ENCODE assay signal across 18 cellular contexts in the genomic region with DNA sequence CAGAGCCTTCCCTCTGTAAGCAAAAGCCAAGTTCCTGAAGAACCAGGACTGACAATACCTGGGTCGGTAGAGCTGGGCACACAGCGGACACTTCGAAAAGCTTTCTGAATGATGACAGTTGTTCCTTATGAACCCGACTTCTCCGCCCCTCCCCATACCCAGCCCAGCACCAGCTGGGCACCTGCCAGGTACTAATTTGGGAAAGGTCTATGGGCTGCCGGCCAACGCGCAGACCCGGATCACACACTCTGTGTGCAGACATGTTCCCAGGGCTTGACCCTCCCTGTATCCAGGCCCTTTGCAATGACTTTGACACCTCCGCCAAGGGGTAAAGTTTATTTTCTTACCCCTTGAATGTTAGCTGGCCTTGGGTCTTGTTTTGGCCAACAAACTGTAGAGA.
"Had no signal": no experiment of that assay in that cellular context is flagged by ENCODE, and none has a peak within 500 bp of the region (broad histone marks: within the 10 kb centered on the region; RNA-seq: fewer than 3 reads in every experiment).

No MANE protein-coding gene starts in this region.

- H3K36me3 ChIP-seq: neural progenitor cell, prostate gland, tibial artery had no signal

- H3K9me3 ChIP-seq: body of pancreas, prostate gland, tibial artery had no signal

- H3K4me1 ChIP-seq: neural progenitor cell, prostate gland had no signal

- H3K27me3 ChIP-seq: body of pancreas, neural progenitor cell, tibial artery had no signal

- DNase-seq: activated CD4-positive, alpha-beta memory T cell treated with anti-CD3 and anti-CD28 coated beads for 36 hours; activated CD4-positive, alpha-beta T cell treated with anti-CD3 and anti-CD28 coated beads for 4 hours; activated CD4-positive, CD25-positive, alpha-beta regulatory T cell; activated effector memory CD4-positive, alpha-beta T cell treated with Interleukin-2 at 50 U/mL for 16 hours; activated naive CD4-positive, alpha-beta T cell treated with anti-CD3 and anti-CD28 coated beads, Interleukin-2, amount 50 U/mL, for 16 hours; activated naive CD8-positive, alpha-beta T cell treated with anti-CD3 and anti-CD28 coated beads, Interleukin-2, amount 50 U/mL, for 24 hours; activated T-cell treated with anti-CD3 and anti-CD28 coated beads, Interleukin-2, amount 50 U/mL, for 48 hours; caudate nucleus; effector memory CD4-positive, alpha-beta T cell; kidney; naive thymus-derived CD8-positive, alpha-beta T cell; stimulated activated CD4-positive, alpha-beta T cell treated with anti-CD3 and anti-CD28 coated beads, Interleukin-4, amount 100 ng/mL, for 24 hours; stimulated activated naive CD4-positive, alpha-beta T cell treated with Interleukin-2 at 50 U/mL for 16 hours; T1000; tibial artery had no signal

- ATAC-seq: activated naive CD8-positive, alpha-beta T cell treated with anti-CD3 and anti-CD28 coated beads, Interleukin-2, amount 50 U/mL, for 24 hours; body of pancreas; naive thymus-derived CD8-positive, alpha-beta T cell had no signal

- H3K27ac ChIP-seq: body of pancreas, neural progenitor cell, prostate gland had no signal

- H3K4me3 ChIP-seq: body of pancreas, neural progenitor cell, prostate gland, tibial artery had no signal
